ENCODE assay signal across 8 cellular contexts in genomic region chr1:205456868-205457724, GRCh38. TPM values are rescaled to one million over a fixed set of nuclear protein-coding genes. Genes with fewer than 3 reads are reported as not detected.
DNase-seq lines count a peak whose midpoint lies in the region; ATAC-seq and TF ChIP-seq lines count a peak whose summit lies in the region.

No MANE protein-coding gene starts in this region.

- TF ChIP-seq CTCF in PC-3 (conservative IDR thresholded peaks at IDR 0.05; ENCODE audit: low read depth, low read length) (no peak), foreskin keratinocyte (conservative IDR thresholded peaks at IDR 0.05) (no peak), chondrocyte (IDR thresholded peaks at IDR 0.05) (no peak)

- H3F3A ChIP-seq in PC-3 (ENCODE audit: low read length, unreplicated experiment), result no peaks in the 10 kb centered on the region

- CTCF ChIA-PET in activated CD4-positive, alpha-beta T cell treated with anti-CD3 and anti-CD28 coated beads, Interleukin-2, amount 10 ng/mL, durations not matched to agents 7 days and 5 days (lab: Charles Lee), result interaction anchor here (0.7 to 2.2 kb wide), 4 partner anchors 10 to 72 kb away, joined by 3 to 4 read pairs (median 3); no protein-coding TSS in a partner anchor
- CTCF ChIA-PET in PC-3 (lab: Charles Lee), result no interaction called here

- peak overlapping the region; percentile 75 for H2AFZ ChIP-seq in PC-3 (ENCODE audit: low read length)

- H3K27ac ChIP-seq in PC-3 (ENCODE audit: low read length) (no peak overlapping the region), foreskin keratinocyte (no peak overlapping the region)

- H3K4me1 Mint-ChIP-seq in activated CD4-positive, alpha-beta T cell treated with anti-CD3 and anti-CD28 coated beads, Interleukin-2, amount 10 ng/mL, durations not matched to agents 24 days and 14 days, result peaks cover 6% of the 10 kb centered on the region
- peaks cover 10% of the 10 kb centered on the region for H3K4me1 Mint-ChIP-seq in activated CD4-positive, alpha-beta T cell treated with anti-CD3 and anti-CD28 coated beads, Interleukin-2, amount 10 ng/mL, durations not matched to agents 7 days and 5 days
- peaks cover 10% of the 10 kb centered on the region for H3K4me1 Mint-ChIP-seq in chondrocyte (ENCODE audit: low read depth)

- peak overlapping the region; percentile 59 for H3K4me3 ChIP-seq in PC-3 (ENCODE audit: low read length)

- H4K20me1 ChIP-seq in PC-3 (ENCODE audit: low read length), result no peaks in the 10 kb centered on the region

- intact Hi-C loops in activated CD4-positive, alpha-beta T cell treated with anti-CD3 and anti-CD28 coated beads, Interleukin-2, amount 10 ng/mL, durations not matched to agents 24 days and 14 days (cut with micrococcal nuclease), result no loop called here
- intact Hi-C loops in PC-3 (cut with micrococcal nuclease), result no loop called here

- no peaks in the 10 kb centered on the region for H3K9me2 ChIP-seq in PC-3 (replicated peaks; ENCODE audit: low read length)

- H3K9me3 Mint-ChIP-seq in activated CD4-positive, alpha-beta T cell treated with anti-CD3 and anti-CD28 coated beads, Interleukin-2, amount 10 ng/mL, durations not matched to agents 24 days and 14 days, result peaks cover 3% of the 10 kb centered on the region
- no peaks in the 10 kb centered on the region for H3K9me3 Mint-ChIP-seq in activated CD4-positive, alpha-beta T cell treated with anti-CD3 and anti-CD28 coated beads, Interleukin-2, amount 10 ng/mL, durations not matched to agents 7 days and 5 days
- no peaks in the 10 kb centered on the region for H3K9me3 Mint-ChIP-seq in chondrocyte (ENCODE audit: low read depth)

- no peaks in the 10 kb centered on the region for H3K36me3 ChIP-seq in PC-3 (ENCODE audit: low read depth, low read length)

- H3K9me3 ChIP-seq in PC-3 (ENCODE audit: low read length), result no peaks in the 10 kb centered on the region; the same call in 1 of the 2 replicates

- no peak overlapping the region for H3K9ac ChIP-seq in PC-3 (ENCODE audit: low read length)

- peak overlapping the region; percentile 25 for H3K4me3 Mint-ChIP-seq in activated CD4-positive, alpha-beta T cell treated with anti-CD3 and anti-CD28 coated beads, Interleukin-2, amount 10 ng/mL, durations not matched to agents 24 days and 14 days
- no peak overlapping the region for H3K4me3 Mint-ChIP-seq in activated CD4-positive, alpha-beta T cell treated with anti-CD3 and anti-CD28 coated beads, Interleukin-2, amount 10 ng/mL, durations not matched to agents 7 days and 5 days
- no peak overlapping the region for H3K4me3 Mint-ChIP-seq in chondrocyte (ENCODE audit: unreplicated experiment)

- no peak overlapping the region for H3K27ac Mint-ChIP-seq in activated CD4-positive, alpha-beta T cell treated with anti-CD3 and anti-CD28 coated beads, Interleukin-2, amount 10 ng/mL, durations not matched to agents 24 days and 14 days
- H3K27ac Mint-ChIP-seq in activated CD4-positive, alpha-beta T cell treated with anti-CD3 and anti-CD28 coated beads, Interleukin-2, amount 10 ng/mL, durations not matched to agents 7 days and 5 days, result no peak overlapping the region
- no peak overlapping the region for H3K27ac Mint-ChIP-seq in chondrocyte (ENCODE audit: unreplicated experiment)

- H3K4me1 ChIP-seq in PC-3 (ENCODE audit: insufficient read depth, low read length), result no peaks in the 10 kb centered on the region; the same call in 1 of the 2 replicates
- H3K4me1 ChIP-seq in foreskin keratinocyte, result no peaks in the 10 kb centered on the region

- H3K36me3 Mint-ChIP-seq in activated CD4-positive, alpha-beta T cell treated with anti-CD3 and anti-CD28 coated beads, Interleukin-2, amount 10 ng/mL, durations not matched to agents 24 days and 14 days (ENCODE audit: low read depth), result no peaks in the 10 kb centered on the region
- no peaks in the 10 kb centered on the region for H3K36me3 Mint-ChIP-seq in activated CD4-positive, alpha-beta T cell treated with anti-CD3 and anti-CD28 coated beads, Interleukin-2, amount 10 ng/mL, durations not matched to agents 7 days and 5 days (ENCODE audit: low read depth)
- peaks cover 1% of the 10 kb centered on the region for H3K36me3 Mint-ChIP-seq in chondrocyte (ENCODE audit: low read depth)

- peaks cover 72% of the 10 kb centered on the region for H3K27me3 Mint-ChIP-seq in activated CD4-positive, alpha-beta T cell treated with anti-CD3 and anti-CD28 coated beads, Interleukin-2, amount 10 ng/mL, durations not matched to agents 24 days and 14 days
- peaks cover 74% of the 10 kb centered on the region for H3K27me3 Mint-ChIP-seq in activated CD4-positive, alpha-beta T cell treated with anti-CD3 and anti-CD28 coated beads, Interleukin-2, amount 10 ng/mL, durations not matched to agents 7 days and 5 days
- H3K27me3 Mint-ChIP-seq in chondrocyte (ENCODE audit: low read depth), result peaks cover 60% of the 10 kb centered on the region

- POLR2A ChIA-PET in activated CD4-positive, alpha-beta T cell treated with anti-CD3 and anti-CD28 coated beads, Interleukin-2, amount 10 ng/mL, durations not matched to agents 7 days and 5 days (lab: Charles Lee), result no interaction called here
- POLR2A ChIA-PET in PC-3 (lab: Charles Lee; ENCODE audit: unreplicated experiment), result no interaction called here

- ATAC-seq in PC-3 (peak; percentile 43; the same call in 1 of the 2 replicates), foreskin keratinocyte (peak; percentile 17), HG02763 (IDR thresholded peaks at IDR 0.05; ENCODE audit: unreplicated experiment) (no peak), HG02852 (IDR thresholded peaks at IDR 0.05; ENCODE audit: unreplicated experiment) (no peak)

- H3K79me2 ChIP-seq in PC-3 (ENCODE audit: low read length), result no peaks in the 10 kb centered on the region

- H3K27me3 ChIP-seq in PC-3 (ENCODE audit: low read length), result peaks cover 84% of the 10 kb centered on the region
- peaks cover 61% of the 10 kb centered on the region for H3K27me3 ChIP-seq in foreskin keratinocyte

- peak; percentile 61 for DNase-seq in activated CD4-positive, alpha-beta T cell treated with anti-CD3 and anti-CD28 coated beads, Interleukin-2, amount 10 ng/mL, durations not matched to agents 24 days and 14 days
- DNase-seq in activated CD4-positive, alpha-beta T cell treated with anti-CD3 and anti-CD28 coated beads, Interleukin-2, amount 10 ng/mL, durations not matched to agents 7 days and 5 days, result no peak
- DNase-seq in PC-3 (no peak), foreskin keratinocyte (no peak), superior temporal gyrus (ENCODE audit: extremely low spot score) (peak; percentile 3), chondrocyte (ENCODE audit: low spot score) (no peak)

- H3K4me2 ChIP-seq in PC-3 (ENCODE audit: low read length), result peak overlapping the region; percentile 81

- BruUV-seq in PC-3 (replicated peaks; lab: Mats Ljungman, UMichigan), result no TSS peak

RNA-seq across cellular contexts. Expression of gene BLACAT1, which starts 1.3 kb away (rescaled TPM):
- total RNA-seq in activated CD4-positive, alpha-beta T cell treated with anti-CD3 and anti-CD28 coated beads, Interleukin-2, amount 10 ng/mL, durations not matched to agents 24 days and 14 days, result 0.16 and 0.17 TPM in 2 replicates
- under 1 TPM; 0.20 to 0.23 TPM for total RNA-seq in activated CD4-positive, alpha-beta T cell treated with anti-CD3 and anti-CD28 coated beads, Interleukin-2, amount 10 ng/mL, durations not matched to agents 7 days and 5 days
- total RNA-seq in PC-3 (2014; rRNA removed), result 1.5 and 1.6 TPM in 2 replicates
- 1.7 and 2.4 TPM in 2 replicates for total RNA-seq in foreskin keratinocyte
- 0.82 and 1.0 TPM in 2 replicates for polyA plus RNA-seq in foreskin keratinocyte
- total RNA-seq in chondrocyte, result not detected in 3 replicates

RNA-seq across cellular contexts. Expression of gene LEMD1, which starts 35.2 kb away (rescaled TPM):
- total RNA-seq in activated CD4-positive, alpha-beta T cell treated with anti-CD3 and anti-CD28 coated beads, Interleukin-2, amount 10 ng/mL, durations not matched to agents 24 days and 14 days, result 0.47 TPM in 1 of 2 replicates, not detected in the other
- total RNA-seq in activated CD4-positive, alpha-beta T cell treated with anti-CD3 and anti-CD28 coated beads, Interleukin-2, amount 10 ng/mL, durations not matched to agents 7 days and 5 days, result under 1 TPM; 0.52 to 0.64 TPM
- total RNA-seq in PC-3 (2014; rRNA removed), result 4.0 TPM in 1 of 2 replicates, not detected in the other
- 1.8 and 2.8 TPM in 2 replicates for total RNA-seq in foreskin keratinocyte
- polyA plus RNA-seq in foreskin keratinocyte, result 0.68 and 0.69 TPM in 2 replicates
- total RNA-seq in chondrocyte, result not detected in 3 replicates

RNA-seq across cellular contexts. Expression of gene CDK18, which starts 47.4 kb away (rescaled TPM):
- total RNA-seq in activated CD4-positive, alpha-beta T cell treated with anti-CD3 and anti-CD28 coated beads, Interleukin-2, amount 10 ng/mL, durations not matched to agents 24 days and 14 days, result 0.23 and 1.2 TPM in 2 replicates
- 1 to 10 TPM; 2.9 to 3.5 TPM for total RNA-seq in activated CD4-positive, alpha-beta T cell treated with anti-CD3 and anti-CD28 coated beads, Interleukin-2, amount 10 ng/mL, durations not matched to agents 7 days and 5 days
- 13.2 and 16.4 TPM in 2 replicates for total RNA-seq in PC-3 (2014; rRNA removed)
- total RNA-seq in foreskin keratinocyte, result 13.5 and 14.2 TPM in 2 replicates
- polyA plus RNA-seq in foreskin keratinocyte, result 13.4 and 13.7 TPM in 2 replicates
- 10.2 to 18.4 TPM (median 17.3 TPM) in 3 replicates for total RNA-seq in chondrocyte

Comparison
In these comparisons a context has a peak if more than half of its experiments do, and no peak if none do; other contexts are left out.
1. DNase-seq: peak in activated CD4-positive, alpha-beta T cell treated with anti-CD3 and anti-CD28 coated beads, Interleukin-2, amount 10 ng/mL, durations not matched to agents 24 days and 14 days (single experiment) and superior temporal gyrus (single experiment); none in activated CD4-positive, alpha-beta T cell treated with anti-CD3 and anti-CD28 coated beads, Interleukin-2, amount 10 ng/mL, durations not matched to agents 7 days and 5 days (single experiment), PC-3 (single experiment), foreskin keratinocyte (0 of 2) and chondrocyte (single experiment).
2. ATAC-seq: peak in PC-3 (single experiment) and foreskin keratinocyte (single experiment); none in HG02763 (single experiment) and HG02852 (single experiment).